In the genomic region with DNA sequence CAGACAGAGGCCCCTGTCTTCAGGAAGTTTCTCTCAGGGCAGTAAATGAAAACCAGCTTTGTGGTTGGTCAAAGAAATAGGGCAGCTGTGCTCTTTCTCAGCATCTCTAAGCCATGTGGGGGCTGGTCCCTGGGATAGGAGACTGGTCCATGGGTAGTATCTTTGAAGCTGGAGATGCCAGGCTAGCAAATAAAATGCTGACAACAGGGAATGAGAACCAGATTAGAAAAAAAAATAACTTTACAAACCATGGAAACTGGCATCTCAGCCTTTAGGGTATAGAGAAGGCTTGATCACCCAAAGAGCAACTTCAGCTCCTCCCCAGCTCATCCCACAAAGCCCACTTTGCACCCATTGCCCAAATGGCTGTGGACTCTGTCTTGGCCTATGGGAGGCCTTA, we compare ENCODE assay signal across 29 cellular contexts.
"Had no signal": no experiment of that assay in that cellular context is flagged by ENCODE, and none has a peak within 500 bp of the region (broad histone marks: within the 10 kb centered on the region; RNA-seq: fewer than 3 reads in every experiment).

No MANE protein-coding gene starts in this region.

- ATAC-seq: activated CD4-positive, alpha-beta T cell treated with anti-CD3 and anti-CD28 coated beads for 36 hours; activated CD8-positive, alpha-beta T cell treated with anti-CD3 and anti-CD28 coated beads, Interleukin-2, amount 10 ng/mL, durations not matched to agents 7 days and 5 days; activated naive CD8-positive, alpha-beta T cell treated with anti-CD3 and anti-CD28 coated beads, Interleukin-2, amount 50 U/mL, for 24 hours; activated T-cell treated with anti-CD3 and anti-CD28 coated beads, Interleukin-2, amount 50 U/mL, for 4 hours; activated T-helper 17 cell treated with anti-CD3 and anti-CD28 coated beads, Interleukin-2, amount 50 U/mL, for 72 hours; effector memory CD8-positive, alpha-beta T cell; heart right ventricle had no signal

- FAIRE-seq: colon had no signal

- DNase-seq: activated CD4-positive, alpha-beta memory T cell treated with anti-CD3 and anti-CD28 coated beads for 36 hours; activated CD4-positive, alpha-beta T cell treated with anti-CD3 and anti-CD28 coated beads for 36 hours; activated CD4-positive, alpha-beta T cell treated with anti-CD3 and anti-CD28 coated beads, Interleukin-2, amount 10 ng/mL, durations not matched to agents 24 days and 14 days; activated CD4-positive, CD25-positive, alpha-beta regulatory T cell; activated CD4-positive, CD25-positive, alpha-beta regulatory T cell treated with anti-CD3 and anti-CD28 coated beads, Interleukin-2, amount 50 U/mL, for 72 hours; activated CD8-positive, alpha-beta T cell treated with anti-CD3 and anti-CD28 coated beads, Interleukin-2, amount 10 ng/mL, durations not matched to agents 7 days and 5 days; activated effector memory CD4-positive, alpha-beta T cell treated with Interleukin-2 at 50 U/mL for 16 hours; activated gamma-delta T cell treated with Interleukin-2 at 50 U/mL for 16 hours; activated naive CD4-positive, alpha-beta T cell treated with Interleukin-2 at 50 U/mL for 16 hours; activated naive CD8-positive, alpha-beta T cell treated with anti-CD3 and anti-CD28 coated beads for 36 hours; activated naive CD8-positive, alpha-beta T cell treated with anti-CD3 and anti-CD28 coated beads, Interleukin-2, amount 50 U/mL, for 24 hours; activated T-cell treated with anti-CD3 and anti-CD28 coated beads, Interleukin-2, amount 50 U/mL, for 4 hours; adrenal gland; amygdala; aorta; body of pancreas; caudate nucleus; cortex of kidney; dermis blood vessel endothelial cell; effector CD4-positive, alpha-beta T cell; effector memory CD8-positive, alpha-beta T cell; erythroblast; esophagus squamous epithelium; foreskin melanocyte; heart right ventricle; T-helper 2 cell had no signal

- H3K4me3 ChIP-seq: adrenal gland, body of pancreas, esophagus squamous epithelium, gastroesophageal sphincter, heart right ventricle had no signal

- H3K9me3 ChIP-seq: adrenal gland, body of pancreas, esophagus squamous epithelium had no signal

- H3K36me3 ChIP-seq: adrenal gland, esophagus squamous epithelium, gastroesophageal sphincter, heart right ventricle had no signal

- H3K27ac ChIP-seq: adrenal gland, body of pancreas, esophagus squamous epithelium, heart right ventricle had no signal

- H3K27me3 ChIP-seq: adrenal gland, body of pancreas, esophagus squamous epithelium, gastroesophageal sphincter, heart right ventricle had no signal

- H3K4me1 ChIP-seq: adrenal gland, esophagus squamous epithelium, heart right ventricle had no signal
